8 cellular contexts compared by ENCODE assay signal in genomic region chr3:53773586-53774368, GRCh38.
DNase-seq lines count a peak whose midpoint lies in the region; ATAC-seq and TF ChIP-seq lines count a peak whose summit lies in the region.

No MANE protein-coding gene starts in this region.

- no peaks in the 10 kb centered on the region for H3K4me1 Mint-ChIP-seq in neural crest cell
- H3K4me1 Mint-ChIP-seq in CD8-positive, alpha-beta memory T cell = no peaks in the 10 kb centered on the region

- DNase-seq in SK-MEL-5 (ENCODE audit: low read depth, low spot score) (peak; percentile 49), neural crest cell (ENCODE audit: low read depth, low spot score) (no peak), NCI-H774 (lab: John Stamatoyannopoulos, UW) (no peak), NCI-H446 (lab: John Stamatoyannopoulos, UW) (no peak), cortex of kidney (lab: John Stamatoyannopoulos, UW) (no peak)
- no peak for DNase-seq in CD8-positive, alpha-beta memory T cell

- in situ Hi-C loops in SK-MEL-5 (cut with HindIII; ENCODE audit: low pct_unique_long_range_greater_than_20kb, low sequenced_read_pairs) = no loop called here

- H3K4me3 Mint-ChIP-seq in neural crest cell = no peak overlapping the region
- H3K4me3 Mint-ChIP-seq in CD8-positive, alpha-beta memory T cell = no peak overlapping the region

- no peaks in the 10 kb centered on the region for H3K27me3 ChIP-seq in CD8-positive, alpha-beta memory T cell (ENCODE audit: insufficient read depth, low read length, poor library complexity, severe bottlenecking)

- peak; percentile 73 for ATAC-seq in GM18499 (IDR thresholded peaks at IDR 0.05; ENCODE audit: insufficient read depth, unreplicated experiment)
- ATAC-seq in HG02571 (IDR thresholded peaks at IDR 0.05; ENCODE audit: unreplicated experiment) = peak; percentile 85

- H3K4me3 ChIP-seq in CD8-positive, alpha-beta memory T cell (ENCODE audit: low read length) = no peak overlapping the region

- H3K36me3 ChIP-seq in CD8-positive, alpha-beta memory T cell (ENCODE audit: insufficient read depth, low read length) = no peaks in the 10 kb centered on the region

- H3K27me3 Mint-ChIP-seq in neural crest cell (ENCODE audit: low read depth) = peaks cover 3% of the 10 kb centered on the region
- peaks cover 17 to 18% of the 10 kb centered on the region in 2 donors for H3K27me3 Mint-ChIP-seq in CD8-positive, alpha-beta memory T cell

- H3K9me3 Mint-ChIP-seq in neural crest cell = no peaks in the 10 kb centered on the region
- H3K9me3 Mint-ChIP-seq in CD8-positive, alpha-beta memory T cell = no peaks in the 10 kb centered on the region

- TF ChIP-seq CTCF in neural crest cell (conservative IDR thresholded peaks at IDR 0.05) = no peak

- no peaks in the 10 kb centered on the region for H3K9me3 ChIP-seq in CD8-positive, alpha-beta memory T cell (ENCODE audit: low read length)

- POLR2A ChIA-PET in CD8-positive, alpha-beta memory T cell (lab: Charles Lee) = no interaction called here

- CTCF ChIA-PET in CD8-positive, alpha-beta memory T cell (lab: Charles Lee) = no interaction called here

- H3K27ac Mint-ChIP-seq in neural crest cell (ENCODE audit: unreplicated experiment) = peak overlapping the region; percentile 73
- H3K27ac Mint-ChIP-seq in CD8-positive, alpha-beta memory T cell = peak overlapping the region in 2 of 8 donors; percentile 18 to 54

- no peaks in the 10 kb centered on the region for H3K36me3 Mint-ChIP-seq in neural crest cell (ENCODE audit: low read depth)
- H3K36me3 Mint-ChIP-seq in CD8-positive, alpha-beta memory T cell = peaks cover 0 to 3% (median 0%) of the 10 kb centered on the region in 3 donors

- H3K27ac ChIP-seq in CD8-positive, alpha-beta memory T cell (ENCODE audit: low read depth, low read length) = no peak overlapping the region

- H3K4me1 ChIP-seq in CD8-positive, alpha-beta memory T cell (ENCODE audit: insufficient read depth, low read length) = no peaks in the 10 kb centered on the region
